9 cellular contexts compared by ENCODE assay signal in genomic region chr14:91354979-91355685, GRCh38.
DNase-seq lines count a peak whose midpoint lies in the region; ATAC-seq, FAIRE-seq and TF ChIP-seq lines count a peak whose summit lies in the region.
"Had no signal": no experiment of that assay in that cellular context is flagged by ENCODE, and none has a peak within 500 bp of the region (broad histone marks: within the 10 kb centered on the region; RNA-seq: fewer than 3 reads in every experiment).

No MANE protein-coding gene starts in this region.

- peaks cover 62% of the 10 kb centered on the region for H3K36me3 Mint-ChIP-seq in activated CD4-positive, alpha-beta memory T cell treated with anti-CD3 and anti-CD28 coated beads, Interleukin-2, amount 10 ng/mL, durations not matched to agents 7 days and 5 days (ENCODE audit: low read depth)

- dilution Hi-C loops in keratinocyte (cut with MboI; ENCODE audit: extremely low pct_ligation_motif_present, low sequenced_read_pairs): no loop called here

- POLR2A ChIA-PET in activated CD4-positive, alpha-beta memory T cell treated with anti-CD3 and anti-CD28 coated beads, Interleukin-2, amount 10 ng/mL, durations not matched to agents 7 days and 5 days (lab: Charles Lee): interaction anchor here (1.2 to 2.4 kb wide), 7 partner anchors 15 to 56 kb away, joined by 4 to 8 read pairs (median 5); no protein-coding TSS in a partner anchor

- H3K27ac ChIP-seq in keratinocyte (ENCODE audit: control insufficient read depth, insufficient read depth, low read length): no peak overlapping the region

- FAIRE-seq in keratinocyte (lab: Jason Lieb, UNC): no peak
- FAIRE-seq: endometrium had no signal

- H3K4me1 ChIP-seq in keratinocyte (ENCODE audit: control insufficient read depth, extremely low read depth, insufficient read depth, low read length): peaks cover 6% of the 10 kb centered on the region

- H3K27me3 ChIP-seq in keratinocyte (ENCODE audit: control insufficient read depth, extremely low read depth, insufficient read depth, low read length): no peaks in the 10 kb centered on the region

- ATAC-seq in esophagus mucosa: no peak

- H3K9me3 Mint-ChIP-seq in activated CD4-positive, alpha-beta memory T cell treated with anti-CD3 and anti-CD28 coated beads, Interleukin-2, amount 10 ng/mL, durations not matched to agents 7 days and 5 days: no peaks in the 10 kb centered on the region

- DNase-seq in ELF-1 (ENCODE audit: low read depth, low spot score) (peak; percentile 68), KBM-7 (peak; percentile 41), keratinocyte (ENCODE audit: low read depth, low spot score) (no peak), GF-D8 (lab: John Stamatoyannopoulos, UW) (no peak), HCEC 1CT (no peak), putamen (ENCODE audit: low spot score) (no peak)
- no peak for DNase-seq in activated CD4-positive, alpha-beta memory T cell treated with anti-CD3 and anti-CD28 coated beads, Interleukin-2, amount 10 ng/mL, durations not matched to agents 7 days and 5 days

- no peak overlapping the region for H3K9ac ChIP-seq in keratinocyte (ENCODE audit: control insufficient read depth, extremely low read depth, insufficient read depth, low read length)

- H4K20me1 ChIP-seq in keratinocyte (ENCODE audit: control insufficient read depth, extremely low read depth, insufficient read depth, low read length): no peaks in the 10 kb centered on the region

- no peaks in the 10 kb centered on the region for H3K36me3 ChIP-seq in keratinocyte (ENCODE audit: control insufficient read depth in 2 of 2, extremely low read depth in 1 of 2, insufficient read depth in 2 of 2, low read length in 2 of 2)

- H3K27ac Mint-ChIP-seq in activated CD4-positive, alpha-beta memory T cell treated with anti-CD3 and anti-CD28 coated beads, Interleukin-2, amount 10 ng/mL, durations not matched to agents 7 days and 5 days: peak overlapping the region; percentile 48

- H3K4me2 ChIP-seq in keratinocyte (ENCODE audit: control insufficient read depth, extremely low read depth, insufficient read depth, low read depth, low read length): no peak overlapping the region

- no peak overlapping the region for H2AFZ ChIP-seq in keratinocyte (ENCODE audit: control insufficient read depth, low read length)

- no peaks in the 10 kb centered on the region for H3K9me1 ChIP-seq in keratinocyte (ENCODE audit: control insufficient read depth, extremely low read depth, insufficient read depth, low read length)

- TF ChIP-seq CTCF in keratinocyte (optimal IDR thresholded peaks at IDR 0.05 in 1 of 3, IDR thresholded peaks at IDR 0.05 in 1 of 3, conservative IDR thresholded peaks at IDR 0.05 in 1 of 3; ENCODE audit: extremely low read depth in 1 of 3, insufficient read depth in 2 of 3, low read length in 3 of 3): peak; percentile 25 to 42 (median 39)

- in situ Hi-C loops in KBM-7 (cut with MboI; ENCODE audit: low pct_unique_long_range_greater_than_20kb, low sequenced_read_pairs): no loop called here

- peaks cover 89% of the 10 kb centered on the region for H3K4me1 Mint-ChIP-seq in activated CD4-positive, alpha-beta memory T cell treated with anti-CD3 and anti-CD28 coated beads, Interleukin-2, amount 10 ng/mL, durations not matched to agents 7 days and 5 days

- no peaks in the 10 kb centered on the region for H3K27me3 Mint-ChIP-seq in activated CD4-positive, alpha-beta memory T cell treated with anti-CD3 and anti-CD28 coated beads, Interleukin-2, amount 10 ng/mL, durations not matched to agents 7 days and 5 days

- no peak overlapping the region for H3K4me3 ChIP-seq in keratinocyte (ENCODE audit: control insufficient read depth in 2 of 3, extremely low read depth in 1 of 3, insufficient read depth in 2 of 3, low read depth in 1 of 3, low read length in 3 of 3)

- CTCF ChIA-PET in activated CD4-positive, alpha-beta memory T cell treated with anti-CD3 and anti-CD28 coated beads, Interleukin-2, amount 10 ng/mL, durations not matched to agents 7 days and 5 days (lab: Charles Lee): interaction anchor here (0.6 to 4.5 kb wide), 15 partner anchors 8 to 64 kb away, joined by 3 to 16 read pairs (median 5); partner anchors contain the start of gene CCDC88C

- no peaks in the 10 kb centered on the region for H3K9me3 ChIP-seq in keratinocyte (ENCODE audit: control insufficient read depth, low read depth, low read length)

- H3K4me3 Mint-ChIP-seq in activated CD4-positive, alpha-beta memory T cell treated with anti-CD3 and anti-CD28 coated beads, Interleukin-2, amount 10 ng/mL, durations not matched to agents 7 days and 5 days: peak overlapping the region; percentile 12

- H3K79me2 ChIP-seq in keratinocyte (ENCODE audit: control insufficient read depth, insufficient read depth, low read length): no peaks in the 10 kb centered on the region

Comparison
In these comparisons a context has a peak if more than half of its experiments do, and no peak if none do; other contexts are left out.
1. DNase-seq: peak in ELF-1 (single experiment) and KBM-7 (single experiment); none in activated CD4-positive, alpha-beta memory T cell treated with anti-CD3 and anti-CD28 coated beads, Interleukin-2, amount 10 ng/mL, durations not matched to agents 7 days and 5 days (single experiment), keratinocyte (single experiment), GF-D8 (single experiment), HCEC 1CT (single experiment) and putamen (single experiment).